Comparison of ENCODE assay signal across 8 cellular contexts in genomic region chr11:64206457-64207246, GRCh38. TPM values are rescaled to one million over a fixed set of nuclear protein-coding genes. Genes with fewer than 3 reads are reported as not detected.
DNase-seq lines count a peak whose midpoint lies in the region; ATAC-seq and TF ChIP-seq lines count a peak whose summit lies in the region.

Gene FERMT3, plus strand, starts transcription at chr11:64206721. Its CDS starts 644 bp downstream, at chr11:64207365.

- ATAC-seq in GM19372 (IDR thresholded peaks at IDR 0.05; ENCODE audit: low read depth, unreplicated experiment) (peak; percentile 44), left colon (peak; percentile 86), HG03469 (IDR thresholded peaks at IDR 0.05; ENCODE audit: unreplicated experiment) (no peak)

- peak; percentile 70 for DNase-seq in activated naive CD4-positive, alpha-beta T cell treated with Interleukin-2 at 50 U/mL for 16 hours
- DNase-seq in left colon (peak; percentile 92), COLO668 (lab: John Stamatoyannopoulos, UW; ENCODE audit: unreplicated experiment) (no peak), cortex of kidney (lab: John Stamatoyannopoulos, UW) (no peak)
- peak in 2 of 3 experiments; percentile 64 to 88 for DNase-seq in stimulated activated CD4-positive, alpha-beta T cell treated with anti-CD3 and anti-CD28 coated beads, TNF-alpha, amount 100 ng/mL, for 24 hours (ENCODE audit: low read depth in 3 of 3)

- peak; percentile 73 for TF ChIP-seq POLR2A in Raji (IDR thresholded peaks at IDR 0.05; ENCODE audit: insufficient read depth, low read depth, low read length)

- intact Hi-C loops in left colon (cut with DNase I, micrococcal nuclease), result loop anchor here (10.0 kb wide), 2 partner anchors 78 to 98 kb away; partner anchors contain the start of genes BAD (in 1 of the 2), CATSPERZ (in 1 of the 2), ESRRA (in 1 of the 2) and GPR137 (in 1 of the 2)

RNA-seq across cellular contexts. Expression of gene FERMT3, which starts in this region (rescaled TPM):
- total RNA-seq in left colon, result 10 to 100 TPM; 16.1 to 21.7 TPM

Comparison
In these comparisons a context has a peak if more than half of its experiments do, and no peak if none do; other contexts are left out.
1. DNase-seq: peak in activated naive CD4-positive, alpha-beta T cell treated with Interleukin-2 at 50 U/mL for 16 hours (single experiment), left colon (2 of 2) and stimulated activated CD4-positive, alpha-beta T cell treated with anti-CD3 and anti-CD28 coated beads, TNF-alpha, amount 100 ng/mL, for 24 hours (2 of 3); none in COLO668 (single experiment) and cortex of kidney (single experiment).